In genomic region chr5:139503036-139503817, GRCh38 we compare ENCODE assay signal across 12 cellular contexts. TPM values are rescaled to one million over a fixed set of nuclear protein-coding genes. Genes with fewer than 3 reads are reported as not detected.
DNase-seq lines count a peak whose midpoint lies in the region; ATAC-seq and TF ChIP-seq lines count a peak whose summit lies in the region.
"Not testable (repeated sequence)": the region's sequence is repeated elsewhere in the genome, so short reads cannot be mapped to it uniquely, and the experiment has no call there.
"Had no signal": no experiment of that assay in that cellular context is flagged by ENCODE, and none has a peak within 500 bp of the region (broad histone marks: within the 10 kb centered on the region; RNA-seq: fewer than 3 reads in every experiment).

No MANE protein-coding gene starts in this region.

- peaks cover 11% of the 10 kb centered on the region for H3K36me3 Mint-ChIP-seq in WTC11

- peak overlapping the region; percentile 54 for H3K4me3 Mint-ChIP-seq in WTC11

- not testable (repeated sequence) for H3K23ac ChIP-seq in mesendoderm (ENCODE audit: low read length)

- intact Hi-C loops in posterior vena cava (cut with DNase I), result not testable (repeated sequence)

- POLR2A ChIA-PET in WTC11 (lab: Charles Lee), result not testable (repeated sequence)

- H2BK15ac ChIP-seq in mesendoderm (replicated peaks; ENCODE audit: low read depth), result not testable (repeated sequence)

- not testable (repeated sequence) for H3K18ac ChIP-seq in mesendoderm (ENCODE audit: low read length)

- H2BK5ac ChIP-seq in mesendoderm (ENCODE audit: low read length), result not testable (repeated sequence)

- H4K20me1 ChIP-seq in hepatocyte (ENCODE audit: insufficient read depth, poor library complexity, severe bottlenecking), result not testable (repeated sequence)

- not testable (repeated sequence) for H4K8ac ChIP-seq in mesendoderm (ENCODE audit: low read depth, low read length)

- H3K4me2 ChIP-seq in hepatocyte, result peak overlapping the region; percentile 48
- H3K4me2 ChIP-seq in mesendoderm (ENCODE audit: low read length), result not testable (repeated sequence)

- TF ChIP-seq CTCF in WTC11 (IDR thresholded peaks at IDR 0.05); hepatocyte (IDR thresholded peaks at IDR 0.05; ENCODE audit: poor library complexity): not testable (repeated sequence)

- H3K4me3 ChIP-seq in HUES48 (ENCODE audit: low read depth, low read length), result peak overlapping the region; percentile 57
- peak overlapping the region; percentile 42 for H3K4me3 ChIP-seq in NT2/D1 (ENCODE audit: insufficient read length, low read depth)
- H3K4me3 ChIP-seq in hepatocyte; mesendoderm (ENCODE audit: low read length): not testable (repeated sequence)

- H3K56ac ChIP-seq in mesendoderm (ENCODE audit: low read length), result peak overlapping the region; percentile 76

- H3K79me1 ChIP-seq in mesendoderm (ENCODE audit: low read length), result not testable (repeated sequence)

- H3K9me2 ChIP-seq in hepatocyte (replicated peaks; ENCODE audit: insufficient read depth), result not testable (repeated sequence)

- not testable (repeated sequence) for H3K36me3 ChIP-seq in HUES48 (ENCODE audit: control insufficient read depth, insufficient read depth, low read length); NT2/D1 (ENCODE audit: insufficient read depth, insufficient read length, low read length); hepatocyte (replicated peaks; ENCODE audit: insufficient read depth, low read depth); mesendoderm (ENCODE audit: control insufficient read depth, insufficient read depth, low read length)

- H4K5ac ChIP-seq in mesendoderm (ENCODE audit: low read length), result not testable (repeated sequence)

- H3K9me3 Mint-ChIP-seq in WTC11, result peaks cover 13% of the 10 kb centered on the region

- not testable (repeated sequence) for H3K79me2 ChIP-seq in hepatocyte; mesendoderm (ENCODE audit: control insufficient read depth, insufficient read depth, low read length)

- H3K27ac Mint-ChIP-seq in WTC11, result not testable (repeated sequence)

- H3K27me3 Mint-ChIP-seq in WTC11 (ENCODE audit: low read depth), result peaks cover 13% of the 10 kb centered on the region

- not testable (repeated sequence) for H3K27me3 ChIP-seq in HUES48 (ENCODE audit: control insufficient read depth, insufficient read depth, low read length); NT2/D1 (ENCODE audit: insufficient read depth, insufficient read length); hepatocyte; mesendoderm (ENCODE audit: insufficient read depth, low read length, poor library complexity)

- CTCF ChIA-PET in WTC11 (lab: Charles Lee), result interaction anchor here (1.2 to 1.4 kb wide), 3 partner anchors 15 to 81 kb away, joined by 3 to 5 read pairs (median 3); no protein-coding TSS in a partner anchor

- 91% methylated on average over 15 of the region's 15 CpGs for WGBS in hepatocyte (ENCODE audit: low lambda C conversion rate, missing lambda C conversion rate)
- WGBS in mesendoderm (ENCODE audit: extremely low coverage, insufficient coverage, low lambda C conversion rate), result no CpG with 5 or more reads among the region's 15 CpGs

- not testable (repeated sequence) for H2BK120ac ChIP-seq in mesendoderm (ENCODE audit: low read depth, low read length)

- H3K4me1 Mint-ChIP-seq in WTC11, result peaks cover 27% of the 10 kb centered on the region

- ATAC-seq in WTC11, result not testable (repeated sequence)

- H2AK5ac ChIP-seq in mesendoderm (ENCODE audit: low read length), result not testable (repeated sequence)

- not testable (repeated sequence) for H3K9me3 ChIP-seq in HUES48 (ENCODE audit: control insufficient read depth, insufficient read depth, low read length); hepatocyte (ENCODE audit: low read depth)
- peaks cover 11% of the 10 kb centered on the region; the same call in 1 of the 2 replicates for H3K9me3 ChIP-seq in NT2/D1 (ENCODE audit: insufficient read depth, low read length)

- peak overlapping the region; percentile 66 for H2AFZ ChIP-seq in hepatocyte

- not testable (repeated sequence) for H3K27ac ChIP-seq in HUES48 (ENCODE audit: low read depth, low read length); hepatocyte; mesendoderm (ENCODE audit: low read depth, low read length)

- DNase-seq in CMK (ENCODE audit: low read depth) (peak; percentile 59), posterior vena cava (ENCODE audit: low spot score) (peak; percentile 34)
- not testable (repeated sequence) for DNase-seq in NT2/D1 (ENCODE audit: low read depth, low spot score); WTC11 (ENCODE audit: low spot score); hepatocyte (ENCODE audit: low spot score); mesendoderm

- H3K4me1 ChIP-seq in HUES48 (ENCODE audit: control insufficient read depth, insufficient read depth, low read length), result peaks cover 19% of the 10 kb centered on the region
- not testable (repeated sequence) for H3K4me1 ChIP-seq in NT2/D1 (ENCODE audit: insufficient read depth, insufficient read length); hepatocyte (ENCODE audit: insufficient read depth); mesendoderm (ENCODE audit: control insufficient read depth, low read depth, low read length)

- H3K4ac ChIP-seq in mesendoderm (ENCODE audit: low read depth, low read length), result not testable (repeated sequence)

- H3K9ac ChIP-seq in HUES48 (ENCODE audit: low read depth, low read length); NT2/D1 (ENCODE audit: insufficient read length, low read depth); mesendoderm (ENCODE audit: low read length): not testable (repeated sequence)

TF ChIP-seq in WTC11, 78 proteins besides CTCF, POLR2A, EP300 and RAD21:
- TF ChIP-seq NFYB (CRISPR knock-in tag; conservative IDR thresholded peaks at IDR 0.05; ENCODE audit: low read depth), result peak; percentile 72
TF ChIP-seq in WTC11: peak in this region for 1; not testable (repeated sequence) for 77.

RNA-seq across cellular contexts. Expression of gene STING1, which starts 20.7 kb away (rescaled TPM):
- 0.37 to 1.6 TPM (median 0.64 TPM) in 3 replicates for total RNA-seq in WTC11 (2021)
- total RNA-seq in hepatocyte, result 7.7 and 12.6 TPM in 2 replicates
- polyA plus RNA-seq in hepatocyte, result 17.0 and 23.9 TPM in 2 replicates
- 0.34 TPM for polyA plus RNA-seq in mesendoderm (2013, experiment 1 of 2)
- 0.28 TPM for polyA plus RNA-seq in mesendoderm (2013, experiment 2 of 2)
- 100 to 1,000 TPM in 1 of 2 donors, 10 to 100 TPM in 1; 91.5 to 101 TPM for total RNA-seq in posterior vena cava

RNA-seq across cellular contexts. Expression of gene SMIM33, which starts 32.4 kb away (rescaled TPM):
- not detected in 3 replicates for total RNA-seq in WTC11 (2021)
- total RNA-seq in hepatocyte, result not detected in 2 replicates
- polyA plus RNA-seq in hepatocyte, result not detected in 2 replicates
- polyA plus RNA-seq in mesendoderm (2013, experiment 1 of 2), result not detected
- not detected for polyA plus RNA-seq in mesendoderm (2013, experiment 2 of 2)
- total RNA-seq in posterior vena cava, result not detected
- total RNA-seq: H4, LHCN-M2, MCF 10A had no signal
- polyA plus RNA-seq: SK-N-SH had no signal

RNA-seq across cellular contexts. Expression of gene ECSCR, which starts 40.7 kb away (rescaled TPM):
- total RNA-seq in WTC11 (2021) (1.8 to 2.7 TPM (median 2.3 TPM) in 3 replicates), hepatocyte (0.27 and 2.2 TPM in 2 replicates), posterior vena cava (10 to 100 TPM; 39.7 to 46.6 TPM)
- polyA plus RNA-seq in hepatocyte, result 0.42 and 1.3 TPM in 2 replicates
- polyA plus RNA-seq in mesendoderm (2013, experiment 1 of 2), result 5.7 TPM
- polyA plus RNA-seq in mesendoderm (2013, experiment 2 of 2), result 6.4 TPM
- total RNA-seq: MCF 10A had no signal
- polyA plus RNA-seq: CD4-positive, alpha-beta memory T cell had no signal

RNA-seq across cellular contexts. Expression of gene UBE2D2, which starts 57.9 kb away (rescaled TPM):
- 183 to 204 TPM (median 184 TPM) in 3 replicates for total RNA-seq in WTC11 (2021)
- total RNA-seq in hepatocyte, result 85.9 and 100.0 TPM in 2 replicates
- 167 and 182 TPM in 2 replicates for polyA plus RNA-seq in hepatocyte
- 130 TPM for polyA plus RNA-seq in mesendoderm (2013, experiment 1 of 2)
- polyA plus RNA-seq in mesendoderm (2013, experiment 2 of 2), result 133 TPM
- total RNA-seq in posterior vena cava, result 100 to 1,000 TPM; 105 to 132 TPM

Comparison
In these comparisons a context has a peak if more than half of its experiments do, and no peak if none do; other contexts are left out.
1. RNA of gene ECSCR, which starts 40.7 kb away (total RNA-seq): 39.7 to 46.6 TPM in posterior vena cava; 1.8 to 2.7 TPM in WTC11 and 0.27 to 2.2 TPM in hepatocyte; every median in the first group is over 10 times any median in the second.